ENCODE assay signal across 14 cellular contexts in genomic region chr14:103296007-103296406, GRCh38. TPM values are rescaled to one million over a fixed set of nuclear protein-coding genes. Genes with fewer than 3 reads are reported as not detected.
DNase-seq lines count a peak whose midpoint lies in the region; ATAC-seq, FAIRE-seq and TF ChIP-seq lines count a peak whose summit lies in the region.
"Had no signal": no experiment of that assay in that cellular context is flagged by ENCODE, and none has a peak within 500 bp of the region (broad histone marks: within the 10 kb centered on the region; RNA-seq: fewer than 3 reads in every experiment).

No MANE protein-coding gene starts in this region.

- DNase-seq in A549 (ENCODE audit: low read depth in 1 of 2, low spot score in 1 of 2) = peak in 1 of 2 experiments; percentile 48
- peak; percentile 49 for DNase-seq in HCEC 1CT
- DNase-seq in amniotic epithelial cell (ENCODE audit: low read depth) = peak; percentile 43
- DNase-seq in fibroblast of villous mesenchyme (ENCODE audit: low read depth) = peak; percentile 37
- DNase-seq in NCI-H1694 (lab: John Stamatoyannopoulos, UW) = no peak
- no peak for DNase-seq in NOMO-1 treated with DMSO at 0.1 percent for 48 hours (lab: John Stamatoyannopoulos, UW; ENCODE audit: unreplicated experiment)
- DNase-seq in NCI-H2196 (lab: John Stamatoyannopoulos, UW; ENCODE audit: unreplicated experiment) = no peak
- DNase-seq: activated CD4-positive, alpha-beta T cell treated with anti-CD3 and anti-CD28 coated beads, Interleukin-2, amount 50 U/mL, for 4 hours; activated effector memory CD4-positive, alpha-beta T cell treated with Interleukin-2 at 50 U/mL for 16 hours; DMS79; NCI-H2171 treated with DMSO at 0.1 percent for 48 hours had no signal

- POLR2A ChIA-PET in A549 (lab: Yijun Ruan, JAX) = no interaction called here

- no peak for FAIRE-seq in A549 (lab: Jason Lieb, UNC)
- FAIRE-seq: GM12891 had no signal

- TF ChIP-seq CTCF in A549 (IDR thresholded peaks at IDR 0.05) (no peak), fibroblast of villous mesenchyme (IDR thresholded peaks at IDR 0.05; ENCODE audit: insufficient read depth, low read depth, low read length) (no peak)

- TF ChIP-seq POLR2A in A549 (IDR thresholded peaks at IDR 0.05; ENCODE audit: low read length) = no peak

- H3K4me3 ChIP-seq in A549 = no peak overlapping the region
- no peak overlapping the region for H3K4me3 ChIP-seq in fibroblast of villous mesenchyme (ENCODE audit: low read depth, low read length)
- H3K4me3 ChIP-seq: vagina had no signal

- H3K27ac ChIP-seq in A549 = peak overlapping the region in 1 of 2 experiments; percentile 35; a peak in 2 of 6 replicates
- H3K27ac ChIP-seq: vagina had no signal

- CTCF ChIA-PET in A549 (lab: Yijun Ruan, JAX) = interaction anchor here (0.6 to 2.1 kb wide), 8 partner anchors 9 to 221 kb away, joined by 3 to 13 read pairs (median 4); no protein-coding TSS in a partner anchor

- no peak for ATAC-seq in A549
- no peak for ATAC-seq in GM19455 (IDR thresholded peaks at IDR 0.05; ENCODE audit: unreplicated experiment)

- 0 out of 5 replicates have a peak, but pooled peaks of 1 of the 2 experiments have one; percentile 3 for TF ChIP-seq RAD21 in A549 (conservative IDR thresholded peaks at IDR 0.05 in 1 of 2, IDR thresholded peaks at IDR 0.05 in 1 of 2)

- peaks cover 12% of the 10 kb centered on the region; the same call in 1 of the 3 replicates for H3K4me1 ChIP-seq in A549
- H3K4me1 ChIP-seq: vagina had no signal

- H3K4me2 ChIP-seq in A549 = peak overlapping the region; percentile 30; the same call in 2 of the 3 replicates

- TF ChIP-seq EP300 in A549 (IDR thresholded peaks at IDR 0.05) = no peak

- H3K9me3 ChIP-seq in A549 = no peaks in the 10 kb centered on the region
- H3K9me3 ChIP-seq: vagina had no signal

TF ChIP-seq in A549, 52 proteins besides CTCF, POLR2A, EP300 and RAD21:
- TF ChIP-seq CHD4 (IDR thresholded peaks at IDR 0.05; ENCODE audit: borderline replicate concordance) (no peak), HEYL (CRISPR knock-in tag; IDR thresholded peaks at IDR 0.05) (no peak), FOSL2 (IDR thresholded peaks at IDR 0.05) (no peak), FOSL2 (CRISPR knock-in tag; IDR thresholded peaks at IDR 0.05) (no peak; the same call in 1 of the 2 replicates), FOXS1 (CRISPR knock-in tag; IDR thresholded peaks at IDR 0.05) (no peak), HDAC2 (IDR thresholded peaks at IDR 0.05) (no peak), HOXA7 (CRISPR knock-in tag; IDR thresholded peaks at IDR 0.05) (no peak), MYC (IDR thresholded peaks at IDR 0.05; ENCODE audit: borderline replicate concordance, low read length) (no peak), CHD2 (IDR thresholded peaks at IDR 0.05; ENCODE audit: low read length, partially characterized antibody) (no peak), KDM5A (IDR thresholded peaks at IDR 0.05) (no peak), JUN (IDR thresholded peaks at IDR 0.05) (no peak), SMC3 (IDR thresholded peaks at IDR 0.05) (no peak), SREBF2 (IDR thresholded peaks at IDR 0.05) (no peak), EHF (CRISPR knock-in tag; IDR thresholded peaks at IDR 0.05) (no peak), NPAS2 (CRISPR knock-in tag; IDR thresholded peaks at IDR 0.05; ENCODE audit: borderline replicate concordance) (no peak), ZNF302 (CRISPR knock-in tag; IDR thresholded peaks at IDR 0.05) (no peak)

RNA-seq across cellular contexts. Expression of gene EIF5, which starts 38.0 kb away (rescaled TPM):
- 509 and 591 TPM in 2 replicates for polyA plus RNA-seq in A549 (2011; rRNA removed)
- polyA plus RNA-seq in A549 (2012; cell fraction: cytosol; rRNA removed) = 193 and 219 TPM in 2 replicates
- 137 and 145 TPM in 2 replicates for polyA plus RNA-seq in A549 (2012; cell fraction: nucleus; rRNA removed)
- 276 to 288 TPM (median 281 TPM) in 3 replicates for polyA plus RNA-seq in A549 (2017; fragmentation: RNase III; extraction: RNeasy Plus Mini Kit Qiagen cat#74134 plus additional on column Dnase treatment)
- 204 and 274 TPM in 2 replicates for polyA minus RNA-seq in A549 (2011; rRNA and poly(A)+ RNA removed)
- total RNA-seq in fibroblast of villous mesenchyme = 122 and 124 TPM in 2 replicates

Comparison
In these comparisons a context has a peak if more than half of its experiments do, and no peak if none do; other contexts are left out.
1. DNase-seq: peak in HCEC 1CT (single experiment), amniotic epithelial cell (single experiment) and fibroblast of villous mesenchyme (single experiment); none in NCI-H1694 (single experiment), NOMO-1 treated with DMSO at 0.1 percent for 48 hours (single experiment) and NCI-H2196 (single experiment).